ENCODE assay signal across 13 cellular contexts in the genomic region with DNA sequence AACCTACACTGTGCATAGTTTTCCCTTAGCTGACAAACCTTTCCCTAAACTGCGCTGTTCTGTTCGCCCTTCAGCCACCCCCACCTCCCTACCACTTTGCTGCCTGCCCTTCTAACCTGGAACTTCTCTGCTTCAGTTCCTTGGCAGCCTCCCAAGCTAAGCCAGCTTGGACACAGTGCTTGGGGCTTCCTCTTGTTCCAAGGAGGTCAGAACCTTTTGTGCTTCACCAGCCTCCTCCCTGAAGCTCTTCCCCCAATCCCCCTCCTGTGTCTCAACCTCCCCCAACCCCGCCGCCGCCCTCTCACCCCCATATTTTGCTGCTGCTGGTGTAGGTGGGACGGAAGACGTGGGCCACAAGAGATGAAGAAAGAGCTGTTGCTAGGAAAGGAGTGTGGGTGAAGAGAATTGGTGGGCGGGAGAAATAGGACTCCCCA. TPM values are rescaled to one million over a fixed set of nuclear protein-coding genes. Genes with fewer than 3 reads are reported as not detected.
DNase-seq lines count a peak whose midpoint lies in the region; ATAC-seq, FAIRE-seq and TF ChIP-seq lines count a peak whose summit lies in the region.
"Had no signal": no experiment of that assay in that cellular context is flagged by ENCODE, and none has a peak within 500 bp of the region (broad histone marks: within the 10 kb centered on the region; RNA-seq: fewer than 3 reads in every experiment).

No MANE protein-coding gene starts in this region.

- peak; percentile 48 for FAIRE-seq in TTC549 (lab: Jason Lieb, UNC)

- H3K27me3 ChIP-seq in transverse colon: no peaks in the 10 kb centered on the region
- H3K27me3 ChIP-seq: SJCRH30 had no signal

- peak; percentile 33 for DNase-seq in Calu3
- peak; percentile 58 for DNase-seq in globus pallidus (ENCODE audit: low spot score)
- DNase-seq in osteocyte (ENCODE audit: extremely low spot score, unreplicated experiment): no peak
- DNase-seq in NCI-H774 (lab: John Stamatoyannopoulos, UW): no peak
- no peak for DNase-seq in transverse colon
- no peak for DNase-seq in NCI-H187 (lab: John Stamatoyannopoulos, UW)
- DNase-seq: DND-41; foreskin melanocyte; NCI-H1417 treated with DMSO at 0.1 percent for 48 hours; stimulated activated naive CD4-positive, alpha-beta T cell treated with Interleukin-2 at 50 U/mL for 16 hours had no signal

- H3K27me3 Mint-ChIP-seq in Calu3 (ENCODE audit: unreplicated experiment) (no peaks in the 10 kb centered on the region), osteocyte (ENCODE audit: unreplicated experiment) (no peaks in the 10 kb centered on the region)

- no peaks in the 10 kb centered on the region for H3K9me3 ChIP-seq in transverse colon
- H3K9me3 ChIP-seq: SJCRH30 had no signal

- no peak for ATAC-seq in GM18520 (IDR thresholded peaks at IDR 0.05; ENCODE audit: unreplicated experiment)

- H3K27ac Mint-ChIP-seq in Calu3 (ENCODE audit: unreplicated experiment): no peak overlapping the region
- peak overlapping the region; percentile 79 for H3K27ac Mint-ChIP-seq in osteocyte (ENCODE audit: unreplicated experiment)

- TF ChIP-seq POLR2A in transverse colon (IDR thresholded peaks at IDR 0.05): no peak

- H3K27ac ChIP-seq in transverse colon: no peak overlapping the region
- H3K27ac ChIP-seq: SJCRH30 had no signal

- no peaks in the 10 kb centered on the region for H3K36me3 Mint-ChIP-seq in Calu3 (ENCODE audit: insufficient read depth, unreplicated experiment)
- no peaks in the 10 kb centered on the region for H3K36me3 Mint-ChIP-seq in osteocyte (ENCODE audit: unreplicated experiment)

- H3K4me1 Mint-ChIP-seq in Calu3 (ENCODE audit: low read depth, unreplicated experiment) (peaks cover 44% of the 10 kb centered on the region), osteocyte (ENCODE audit: unreplicated experiment) (peaks cover 42% of the 10 kb centered on the region)

- TF ChIP-seq CTCF in Calu3 (IDR thresholded peaks at IDR 0.05; ENCODE audit: unreplicated experiment) (no peak), osteocyte (IDR thresholded peaks at IDR 0.05) (no peak), transverse colon (IDR thresholded peaks at IDR 0.05) (no peak)

- no peaks in the 10 kb centered on the region for H3K36me3 ChIP-seq in transverse colon
- H3K36me3 ChIP-seq: SJCRH30 had no signal

- TF ChIP-seq EP300 in transverse colon (IDR thresholded peaks at IDR 0.05; ENCODE audit: low read depth): no peak

- no peak overlapping the region for H3K4me3 Mint-ChIP-seq in Calu3 (ENCODE audit: low read depth, unreplicated experiment)
- H3K4me3 Mint-ChIP-seq in osteocyte (ENCODE audit: unreplicated experiment): no peak overlapping the region

- BruUV-seq in Calu3 (replicated peaks; lab: Mats Ljungman, UMichigan): no TSS peak

- in situ Hi-C loops in transverse colon (cut with MboI; ENCODE audit: low pct_ligation_motif_present in 1 of 4, low pct_unique_long_range_greater_than_20kb in 1 of 4, low sequenced_read_pairs in 3 of 4): no loop called here

- WGBS in transverse colon (ENCODE audit: low coverage in 1 of 2), 2 donors: 69 to 100% methylated on average over 1 to 8 of the region's 8 CpGs

- CTCF ChIA-PET in Calu3 (lab: Charles Lee): interaction anchor here (0.6 to 0.7 kb wide), 3 partner anchors 25 to 212 kb away, joined by 5 to 10 read pairs (median 7); no protein-coding TSS in a partner anchor

- intact Hi-C loops in Calu3 (cut with micrococcal nuclease; ENCODE audit: unreplicated experiment): loop anchor here (5.0 kb wide), 1 partner anchor 184 kb away; a partner anchor contains a TSS
- intact Hi-C loops in transverse colon (cut with DNase I; ENCODE audit: low total_unique reads): no loop called here

- no peak overlapping the region for H3K4me3 ChIP-seq in transverse colon
- H3K4me3 ChIP-seq: SJCRH30 had no signal

- peaks cover 0 to 4% (median 0%) of the 10 kb centered on the region in 4 donors for H3K4me1 ChIP-seq in transverse colon
- H3K4me1 ChIP-seq: SJCRH30 had no signal

- H3K9me3 Mint-ChIP-seq in Calu3 (ENCODE audit: low read depth, unreplicated experiment): no peaks in the 10 kb centered on the region
- H3K9me3 Mint-ChIP-seq in osteocyte (ENCODE audit: unreplicated experiment): no peaks in the 10 kb centered on the region

RNA-seq across cellular contexts. Expression of a gene that starts 8.1 kb away (rescaled TPM):
- total RNA-seq in Calu3 (2022) (28.5 and 30.9 TPM in 2 replicates), osteocyte (15.0 and 17.0 TPM in 2 replicates), transverse colon (10 to 100 TPM; 10.5 to 19.5 (median 16.6) TPM)

Comparison
In these comparisons a context has a peak if more than half of its experiments do, and no peak if none do; other contexts are left out.
1. DNase-seq: peak in Calu3 (single experiment) and globus pallidus (single experiment); none in osteocyte (single experiment), NCI-H774 (single experiment), transverse colon (single experiment) and NCI-H187 (0 of 2).